Comparison of ENCODE assay signal across 8 cellular contexts in genomic region chr7:76260171-76260703, GRCh38. TPM values are rescaled to one million over a fixed set of nuclear protein-coding genes. Genes with fewer than 3 reads are reported as not detected.
DNase-seq lines count a peak whose midpoint lies in the region; ATAC-seq and TF ChIP-seq lines count a peak whose summit lies in the region.

No MANE protein-coding gene starts in this region.

- H3K4me3 ChIP-seq in right atrium auricular region (peak overlapping the region; percentile 30 to 39), MM.1S (ENCODE audit: low read length) (no peak overlapping the region)

- no peaks in the 10 kb centered on the region for H4K20me1 ChIP-seq in MM.1S (ENCODE audit: insufficient read depth, low read length)

- no peak overlapping the region for H3K9ac ChIP-seq in MM.1S (ENCODE audit: low read length)

- H3K36me3 ChIP-seq in right atrium auricular region, result no peaks in the 10 kb centered on the region
- H3K36me3 ChIP-seq in MM.1S (replicated peaks; ENCODE audit: insufficient read depth, low read length), result no peaks in the 10 kb centered on the region

- no peak for TF ChIP-seq CTCF in right atrium auricular region (IDR thresholded peaks at IDR 0.05)
- no peak for TF ChIP-seq CTCF in MM.1S (IDR thresholded peaks at IDR 0.05; ENCODE audit: low read length)

- H3K9me3 ChIP-seq in right atrium auricular region (no peaks in the 10 kb centered on the region), MM.1S (replicated peaks; ENCODE audit: insufficient read depth, low read length) (no peaks in the 10 kb centered on the region)

- H3F3A ChIP-seq in MM.1S (ENCODE audit: insufficient read depth, low read length), result no peaks in the 10 kb centered on the region

- H3K27me3 ChIP-seq in right atrium auricular region (peaks cover 0 to 8% of the 10 kb centered on the region in 2 donors), MM.1S (replicated peaks; ENCODE audit: insufficient read depth, low read length) (peaks cover 29% of the 10 kb centered on the region)

- H3K27ac ChIP-seq in right atrium auricular region, result no peak overlapping the region
- H3K27ac ChIP-seq in MM.1S (ENCODE audit: low read length), result no peak overlapping the region

- ATAC-seq in GM21786 (IDR thresholded peaks at IDR 0.05; ENCODE audit: unreplicated experiment) (no peak), GM18873 (IDR thresholded peaks at IDR 0.05; ENCODE audit: low FRiP score, unreplicated experiment) (no peak)

- no peak overlapping the region for H2AFZ ChIP-seq in MM.1S (ENCODE audit: low read length)

- H3K4me1 ChIP-seq in right atrium auricular region (peaks cover 0 to 10% of the 10 kb centered on the region in 2 donors), MM.1S (ENCODE audit: low read length) (no peaks in the 10 kb centered on the region)

- peak; percentile 44 for DNase-seq in DMS153 (lab: John Stamatoyannopoulos, UW)
- DNase-seq in NCI-H146 (lab: John Stamatoyannopoulos, UW), result peak; percentile 94
- peak; percentile 20 for DNase-seq in activated T-cell treated with anti-CD3 and anti-CD28 coated beads for 24 hours (ENCODE audit: low read depth)
- DNase-seq in right atrium auricular region (ENCODE audit: low spot score), result no peak
- DNase-seq in stimulated activated CD4-positive, alpha-beta T cell treated with anti-CD3 and anti-CD28 coated beads, Interleukin-2, amount 100 ng/mL, for 48 hours, result peak; percentile 32 to 44
- no peak for DNase-seq in MM.1S

- no peak overlapping the region for H3K4me2 ChIP-seq in MM.1S (ENCODE audit: low read depth, low read length)

- H3K9me2 ChIP-seq in MM.1S (replicated peaks; ENCODE audit: insufficient read depth, low read length), result no peaks in the 10 kb centered on the region

- H3K79me2 ChIP-seq in MM.1S (ENCODE audit: low read length), result no peaks in the 10 kb centered on the region

RNA-seq across cellular contexts. Expression of gene HSPB1, which starts 42.2 kb away (rescaled TPM):
- total RNA-seq in right atrium auricular region, result 1,000 to 10,000 TPM; 1,006 to 1,433 TPM

RNA-seq across cellular contexts. Expression of gene SRRM3, which starts 58.5 kb away (rescaled TPM):
- 10 to 100 TPM; 17.5 to 27.1 TPM for total RNA-seq in right atrium auricular region

Comparison
In these comparisons a context has a peak if more than half of its experiments do, and no peak if none do; other contexts are left out.
1. DNase-seq: peak in DMS153 (single experiment), NCI-H146 (single experiment), activated T-cell treated with anti-CD3 and anti-CD28 coated beads for 24 hours (single experiment) and stimulated activated CD4-positive, alpha-beta T cell treated with anti-CD3 and anti-CD28 coated beads, Interleukin-2, amount 100 ng/mL, for 48 hours (2 of 2); none in right atrium auricular region (single experiment) and MM.1S (single experiment).